22 cellular contexts compared by ENCODE assay signal in genomic region chr2:229154381-229154780, GRCh38.
DNase-seq lines count a peak whose midpoint lies in the region; ATAC-seq and TF ChIP-seq lines count a peak whose summit lies in the region.
"Had no signal": no experiment of that assay in that cellular context is flagged by ENCODE, and none has a peak within 500 bp of the region (broad histone marks: within the 10 kb centered on the region; RNA-seq: fewer than 3 reads in every experiment).

No MANE protein-coding gene starts in this region.

- intact Hi-C loops in right cardiac atrium (cut with DNase I): no loop called here

- peak overlapping the region; percentile 12 for H3K4me2 ChIP-seq in osteoblast (ENCODE audit: insufficient read depth, low read length)
- H3K4me2 ChIP-seq: PC-9 had no signal

- 77% methylated on average over 6 of the region's 6 CpGs for WGBS in right cardiac atrium

- H3K27me3 ChIP-seq in osteoblast (ENCODE audit: insufficient read depth, low read length): no peaks in the 10 kb centered on the region
- H3K27me3 ChIP-seq in right cardiac atrium (ENCODE audit: control insufficient read depth, insufficient read depth): no peaks in the 10 kb centered on the region
- H3K27me3 ChIP-seq: SJSA1 had no signal

- H2AFZ ChIP-seq in osteoblast (ENCODE audit: low read length): no peak overlapping the region
- H2AFZ ChIP-seq: PC-9 had no signal

- H3K27ac ChIP-seq in osteoblast (ENCODE audit: low read depth, low read length) (peak overlapping the region; percentile 31), right cardiac atrium (ENCODE audit: low read length) (no peak overlapping the region)
- H3K27ac ChIP-seq: PC-9, psoas muscle, SJSA1, VCaP had no signal

- H3K36me3 ChIP-seq in osteoblast (ENCODE audit: insufficient read depth, low read length): no peaks in the 10 kb centered on the region
- H3K36me3 ChIP-seq: SJSA1 had no signal

- H3K9me3 ChIP-seq in osteoblast (ENCODE audit: low read depth, low read length) (no peaks in the 10 kb centered on the region), right cardiac atrium (ENCODE audit: control insufficient read depth, low read length) (no peaks in the 10 kb centered on the region)
- H3K9me3 ChIP-seq: psoas muscle had no signal

- no peak for ATAC-seq in stimulated activated naive CD8-positive, alpha-beta T cell treated with anti-CD3 and anti-CD28 coated beads, Interleukin-15, Interleukin-2, amounts not matched to agents 100 U/mL and 50 U/mL, for 24 hours
- ATAC-seq in HG03045 (IDR thresholded peaks at IDR 0.05; ENCODE audit: unreplicated experiment): no peak
- no peak for ATAC-seq in right cardiac atrium
- ATAC-seq: psoas muscle had no signal

- H3K4me1 ChIP-seq in osteoblast (ENCODE audit: insufficient read depth, low read length) (peaks cover 4% of the 10 kb centered on the region), right cardiac atrium (ENCODE audit: control insufficient read depth, insufficient read depth, low read length) (no peaks in the 10 kb centered on the region)
- H3K4me1 ChIP-seq: psoas muscle, SJSA1 had no signal

- H4K20me1 ChIP-seq in osteoblast (ENCODE audit: insufficient read depth, low read length): no peaks in the 10 kb centered on the region

- no peaks in the 10 kb centered on the region for H3K79me2 ChIP-seq in osteoblast (ENCODE audit: insufficient read depth, low read length)

- TF ChIP-seq CTCF in osteoblast (IDR thresholded peaks at IDR 0.05; ENCODE audit: extremely low read depth, low read depth, low read length): no peak

- DNase-seq in Daoy (ENCODE audit: low read depth) (peak; percentile 78), LoVo (ENCODE audit: low spot score) (peak; percentile 46), epidermal melanocyte (ENCODE audit: insufficient read length, low spot score) (peak; percentile 17), osteoblast (ENCODE audit: insufficient read length, low spot score, missing footprints) (peak; percentile 35), right cardiac atrium (no peak), NCI-H345 (lab: John Stamatoyannopoulos, UW) (no peak)
- DNase-seq in stimulated activated naive CD8-positive, alpha-beta T cell treated with anti-CD3 and anti-CD28 coated beads, Interleukin-15, Interleukin-2, amounts not matched to agents 100 U/mL and 50 U/mL, for 24 hours: no peak
- DNase-seq: activated CD4-positive, alpha-beta T cell treated with anti-CD3 and anti-CD28 coated beads, Interleukin-2, amount 50 U/mL, for 48 hours; activated naive CD4-positive, alpha-beta T cell treated with Interleukin-2 at 50 U/mL for 16 hours; anterior cingulate cortex; CD8-positive, alpha-beta memory T cell; DMS79 treated with DMSO at 0.1 percent for 48 hours; hippocampal formation; kidney; NCI-H1436; NCI-H2171; PC-9; psoas muscle; stimulated activated CD4-positive, alpha-beta T cell treated with anti-CD3 and anti-CD28 coated beads, Interleukin-12 subunit alpha, Interleukin-12 subunit beta, amount 100 ng/mL, for 4 hours had no signal

- no peak overlapping the region for H3K4me3 ChIP-seq in osteoblast (ENCODE audit: insufficient read depth, low read length)
- H3K4me3 ChIP-seq in right cardiac atrium (ENCODE audit: low read length): no peak overlapping the region
- H3K4me3 ChIP-seq: PC-9, psoas muscle, SJSA1 had no signal

Comparison
In these comparisons a context has a peak if more than half of its experiments do, and no peak if none do; other contexts are left out.
1. DNase-seq: peak in Daoy (single experiment), LoVo (single experiment), epidermal melanocyte (single experiment) and osteoblast (single experiment); none in stimulated activated naive CD8-positive, alpha-beta T cell treated with anti-CD3 and anti-CD28 coated beads, Interleukin-15, Interleukin-2, amounts not matched to agents 100 U/mL and 50 U/mL, for 24 hours (single experiment), right cardiac atrium (0 of 3) and NCI-H345 (single experiment).